ENCODE assay signal across 8 cellular contexts in genomic region chr4:48269861-48270515, GRCh38. TPM values are rescaled to one million over a fixed set of nuclear protein-coding genes. Genes with fewer than 3 reads are reported as not detected.
DNase-seq lines count a peak whose midpoint lies in the region; ATAC-seq, FAIRE-seq and TF ChIP-seq lines count a peak whose summit lies in the region.

No MANE protein-coding gene starts in this region.

- peak; percentile 46; the same call in 1 of the 2 replicates for TF ChIP-seq POLR2A in GM12892 (IDR thresholded peaks at IDR 0.05; ENCODE audit: low read depth, low read length)

- TF ChIP-seq CTCF in astrocyte of the cerebellum (IDR thresholded peaks at IDR 0.05; ENCODE audit: low read depth, low read length, missing control alignments): peak; percentile 55

- peak; percentile 80 for ATAC-seq in HG02759 (IDR thresholded peaks at IDR 0.05; ENCODE audit: unreplicated experiment)
- peak; percentile 98 for ATAC-seq in sciatic nerve

- peak overlapping the region; percentile 80 for H3K27ac Mint-ChIP-seq in T-helper 2 cell treated with Interferon-gamma antibody and Interleukin-4, amounts not matched to agents 5 μg/mL and 100 μg/mL, for 36 hours

- FAIRE-seq in GM12892 (lab: Jason Lieb, UNC): peak; percentile 95

- intact Hi-C loops in sciatic nerve (cut with DNase I): no loop called here

- no peaks in the 10 kb centered on the region for H3K9me3 Mint-ChIP-seq in T-helper 2 cell treated with Interferon-gamma antibody and Interleukin-4, amounts not matched to agents 5 μg/mL and 100 μg/mL, for 36 hours

- in situ Hi-C loops in astrocyte of the cerebellum (cut with HindIII; ENCODE audit: low sequenced_read_pairs): no loop called here

- H3K4me3 Mint-ChIP-seq in T-helper 2 cell treated with Interferon-gamma antibody and Interleukin-4, amounts not matched to agents 5 μg/mL and 100 μg/mL, for 36 hours: peak overlapping the region; percentile 95

- no peaks in the 10 kb centered on the region for H3K36me3 Mint-ChIP-seq in T-helper 2 cell treated with Interferon-gamma antibody and Interleukin-4, amounts not matched to agents 5 μg/mL and 100 μg/mL, for 36 hours (ENCODE audit: low read depth)

- no peaks in the 10 kb centered on the region for H3K27me3 Mint-ChIP-seq in T-helper 2 cell treated with Interferon-gamma antibody and Interleukin-4, amounts not matched to agents 5 μg/mL and 100 μg/mL, for 36 hours (ENCODE audit: low read depth)

- peak overlapping the region; percentile 82 for H3K4me3 ChIP-seq in astrocyte of the cerebellum (ENCODE audit: low read depth, low read length)

- DNase-seq in GM12892 (ENCODE audit: insufficient read length): peak; percentile 90
- DNase-seq in NCI-H1436 treated with DMSO at 0.1 percent for 48 hours (lab: John Stamatoyannopoulos, UW): peak; percentile 27
- peak; percentile 79 for DNase-seq in T-helper 2 cell treated with Interferon-gamma antibody and Interleukin-4, amounts not matched to agents 5 μg/mL and 100 μg/mL, for 36 hours (ENCODE audit: low spot score)
- DNase-seq in astrocyte of the cerebellum (ENCODE audit: low read depth): no peak
- DNase-seq in hypothalamus (lab: John Stamatoyannopoulos, UW): peak in 48 of 51 donors; percentile 2 to 72 (median 33)
- peak; percentile 93 for DNase-seq in sciatic nerve (ENCODE audit: low spot score)
- DNase-seq in NCI-H446 treated with DMSO at 0.1 percent for 48 hours (lab: John Stamatoyannopoulos, UW): no peak

- peaks cover 18% of the 10 kb centered on the region for H3K4me1 Mint-ChIP-seq in T-helper 2 cell treated with Interferon-gamma antibody and Interleukin-4, amounts not matched to agents 5 μg/mL and 100 μg/mL, for 36 hours (ENCODE audit: low read depth)

RNA-seq across cellular contexts. Expression of gene TEC, which starts 0.3 kb away (rescaled TPM):
- 24.1 TPM for polyA plus RNA-seq in GM12892 (2012; ENCODE audit: missing spikeins)
- 5.3 TPM for total RNA-seq in sciatic nerve

Comparison
In these comparisons a context has a peak if more than half of its experiments do, and no peak if none do; other contexts are left out.
1. DNase-seq: peak in GM12892 (single experiment), NCI-H1436 treated with DMSO at 0.1 percent for 48 hours (single experiment), T-helper 2 cell treated with Interferon-gamma antibody and Interleukin-4, amounts not matched to agents 5 μg/mL and 100 μg/mL, for 36 hours (single experiment), hypothalamus (48 of 51) and sciatic nerve (single experiment); none in astrocyte of the cerebellum (single experiment) and NCI-H446 treated with DMSO at 0.1 percent for 48 hours (single experiment).